23 cellular contexts compared by ENCODE assay signal in genomic region chr2:222506230-222506934, GRCh38.
"Had no signal": no experiment of that assay in that cellular context is flagged by ENCODE, and none has a peak within 500 bp of the region (broad histone marks: within the 10 kb centered on the region; RNA-seq: fewer than 3 reads in every experiment).

No MANE protein-coding gene starts in this region.

- H3K27me3 ChIP-seq: esophagus squamous epithelium, gastrocnemius medialis, neutrophil, right lobe of liver, stomach, transverse colon, vagina had no signal

- H3K9ac ChIP-seq: parathyroid adenoma had no signal

- H2AFZ ChIP-seq: parathyroid adenoma had no signal

- H3K79me2 ChIP-seq: parathyroid adenoma had no signal

- H3K4me1 ChIP-seq: esophagus squamous epithelium, gastrocnemius medialis, parathyroid adenoma, right lobe of liver, stomach, vagina had no signal

- H3K4me3 ChIP-seq: esophagus squamous epithelium, gastrocnemius medialis, right lobe of liver, skin epidermis, stomach, transverse colon, vagina had no signal

- H3K36me3 ChIP-seq: gastrocnemius medialis, neutrophil, right lobe of liver, stomach, transverse colon, vagina had no signal

- H3K9me3 ChIP-seq: esophagus squamous epithelium, gastrocnemius medialis, neutrophil, right lobe of liver, stomach, transverse colon, vagina had no signal

- DNase-seq: activated CD4-positive, alpha-beta T cell treated with anti-CD3 and anti-CD28 coated beads, Interleukin-2, amount 10 ng/mL, durations not matched to agents 24 days and 14 days; activated CD8-positive, alpha-beta memory T cell treated with anti-CD3 and anti-CD28 coated beads, Interleukin-2, amount 10 ng/mL, durations not matched to agents 7 days and 5 days; activated CD8-positive, alpha-beta T cell treated with anti-CD3 and anti-CD28 coated beads for 36 hours; activated effector memory CD4-positive, alpha-beta T cell treated with anti-CD3 and anti-CD28 coated beads, Interleukin-2, amount 50 U/mL, for 16 hours; activated naive CD4-positive, alpha-beta T cell treated with anti-CD3 and anti-CD28 coated beads, Interleukin-2, amount 10 ng/mL, durations not matched to agents 7 days and 5 days; activated T-cell treated with anti-CD3 and anti-CD28 coated beads for 4 hours; cortex of kidney; endodermal cell; esophagus squamous epithelium; gastrocnemius medialis; hippocampal formation; kidney glomerular epithelial cell; left ventricle myocardium superior; mammary epithelial cell; midbrain; right lobe of liver; stomach; transverse colon had no signal

- H3K27ac ChIP-seq: esophagus squamous epithelium, gastrocnemius medialis, neutrophil, parathyroid adenoma, right lobe of liver, skin epidermis, stomach, transverse colon, vagina, VCaP had no signal
